In genomic region chr10:81848931-81849330, GRCh38 we compare ENCODE assay signal across 1 cellular context.
TF ChIP-seq lines count a peak whose summit lies in the region.

No MANE protein-coding gene starts in this region.

TF ChIP-seq in H1, 55 proteins besides CTCF, POLR2A, EP300 and RAD21:
- TF ChIP-seq SP1 (IDR thresholded peaks at IDR 0.05; ENCODE audit: low read depth, low read length) (no peak), EGR1 (IDR thresholded peaks at IDR 0.05; ENCODE audit: borderline replicate concordance, low read depth, low read length) (no peak), EZH2 (IDR thresholded peaks at IDR 0.05; ENCODE audit: low read depth, low read length, severe bottlenecking) (no peak), CREB1 (IDR thresholded peaks at IDR 0.05) (no peak), CHD7 (IDR thresholded peaks at IDR 0.05; ENCODE audit: insufficient replicate concordance, low read length) (no peak), RBBP5 (IDR thresholded peaks at IDR 0.05; ENCODE audit: borderline replicate concordance, low read depth, low read length) (no peak), USF2 (IDR thresholded peaks at IDR 0.05; ENCODE audit: low read length) (no peak), JUN (IDR thresholded peaks at IDR 0.05; ENCODE audit: low read depth, low read length) (no peak), FOSL1 (IDR thresholded peaks at IDR 0.05; ENCODE audit: insufficient read depth, low read depth, low read length) (no peak), GTF2F1 (IDR thresholded peaks at IDR 0.05; ENCODE audit: borderline replicate concordance, low read depth, low read length) (no peak), SIN3A (conservative IDR thresholded peaks at IDR 0.05 in 1 of 2, IDR thresholded peaks at IDR 0.05 in 1 of 2; ENCODE audit: low read depth in 1 of 2, low read length in 2 of 2) (no peak), RFX5 (IDR thresholded peaks at IDR 0.05; ENCODE audit: borderline replicate concordance, low read depth, low read length) (no peak), KDM4A (IDR thresholded peaks at IDR 0.05; ENCODE audit: low read depth, low read length, severe bottlenecking) (no peak)
